In genomic region chr1:153386500-153386901, GRCh38 we compare ENCODE assay signal across 16 cellular contexts. TPM values are rescaled to one million over a fixed set of nuclear protein-coding genes. Genes with fewer than 3 reads are reported as not detected.
A peak's percentile ranks its signal among the peaks of the same experiment; 100 is the strongest.
DNase-seq lines count a peak whose midpoint lies in the region; ATAC-seq and TF ChIP-seq lines count a peak whose summit lies in the region.
"Had no signal": no experiment of that assay in that cellular context is flagged by ENCODE, and none has a peak within 500 bp of the region (broad histone marks: within the 10 kb centered on the region; RNA-seq: fewer than 3 reads in every experiment).

No MANE protein-coding gene starts in this region.

- peak overlapping the region in 1 of 2 donors; percentile 40 for H3K27ac ChIP-seq in coronary artery
- H3K27ac ChIP-seq in upper lobe of left lung, result peak overlapping the region; percentile 52 to 79 (median 68)
- H3K27ac ChIP-seq: A549 had no signal

- H3K36me3 ChIP-seq in upper lobe of left lung, result no peaks in the 10 kb centered on the region

- H3K27me3 ChIP-seq in upper lobe of left lung, result no peaks in the 10 kb centered on the region

- TF ChIP-seq EP300 in upper lobe of left lung (IDR thresholded peaks at IDR 0.05), result peak in 1 of 4 donors; percentile 24

- H3K9me3 Mint-ChIP-seq in activated naive CD4-positive, alpha-beta T cell treated with anti-CD3 and anti-CD28 coated beads, Interleukin-2, amount 50 U/mL, for 72 hours, result peaks cover 2 to 9% of the 10 kb centered on the region in 2 donors
- H3K9me3 Mint-ChIP-seq: natural killer cell treated with Interleukin-12 subunit alpha and Interleukin-12 subunit beta and Interleukin-15 and Interleukin-18, amount 100 ng/mL, for 72 hours had no signal

- 64 to 68% methylated on average over 5 of the region's 5 CpGs for WGBS in upper lobe of left lung, 2 donors

- H3K36me3 Mint-ChIP-seq in activated naive CD4-positive, alpha-beta T cell treated with anti-CD3 and anti-CD28 coated beads, Interleukin-2, amount 50 U/mL, for 72 hours, result peaks cover 0 to 4% of the 10 kb centered on the region in 2 donors
- H3K36me3 Mint-ChIP-seq: stimulated activated effector memory CD8-positive, alpha-beta T cell treated with anti-CD3 and anti-CD28 coated beads, Interleukin-12 subunit alpha, Interleukin-12 subunit beta, amount 100 ng/mL, for 72 hours; T-cell had no signal

- TF ChIP-seq POLR2A in upper lobe of left lung (IDR thresholded peaks at IDR 0.05), result peak in 1 of 4 donors; percentile 18

- H3K27ac Mint-ChIP-seq in activated naive CD4-positive, alpha-beta T cell treated with anti-CD3 and anti-CD28 coated beads, Interleukin-2, amount 50 U/mL, for 72 hours, result no peak overlapping the region
- H3K27ac Mint-ChIP-seq: activated CD8-positive, alpha-beta T cell treated with anti-CD3 and anti-CD28 coated beads, Interleukin-2, amount 10 ng/mL, durations not matched to agents 7 days and 5 days; natural killer cell treated with Interleukin-12 subunit alpha and Interleukin-12 subunit beta and Interleukin-15 and Interleukin-18, amount 100 ng/mL, for 72 hours; stimulated activated effector memory CD8-positive, alpha-beta T cell treated with anti-CD3 and anti-CD28 coated beads, Interleukin-12 subunit alpha, Interleukin-12 subunit beta, amount 100 ng/mL, for 72 hours; T-cell had no signal

- H3K4me1 ChIP-seq in upper lobe of left lung, result peaks cover 0 to 5% (median 0%) of the 10 kb centered on the region in 4 donors
- H3K4me1 ChIP-seq: A549 had no signal

- DNase-seq in activated naive CD4-positive, alpha-beta T cell treated with anti-CD3 and anti-CD28 coated beads, Interleukin-2, amount 50 U/mL, for 72 hours (ENCODE audit: low spot score in 2 of 2), result no peak
- DNase-seq in activated naive CD4-positive, alpha-beta T cell treated with Interleukin-2 at 50 U/mL for 16 hours, result no peak
- DNase-seq in coronary artery (ENCODE audit: low spot score) (peak; percentile 69), left lobe of liver (ENCODE audit: low spot score) (peak; percentile 49), upper lobe of left lung (peak in 1 of 2 donors; percentile 81), DMS153 (lab: John Stamatoyannopoulos, UW) (no peak), AG08396 (ENCODE audit: low spot score) (no peak)
- DNase-seq: activated CD8-positive, alpha-beta T cell treated with anti-CD3 and anti-CD28 coated beads, Interleukin-2, amount 10 ng/mL, durations not matched to agents 7 days and 5 days; DND-41; NCI-H446 treated with DMSO at 0.1 percent for 48 hours had no signal

- ATAC-seq in activated naive CD4-positive, alpha-beta T cell treated with anti-CD3 and anti-CD28 coated beads, Interleukin-2, amount 50 U/mL, for 72 hours, result peak; percentile 16 to 46
- ATAC-seq in left lobe of liver (peak; percentile 34), upper lobe of left lung (ENCODE audit: low FRiP score in 2 of 2) (peak; percentile 65 to 84), HG03280 (IDR thresholded peaks at IDR 0.05; ENCODE audit: unreplicated experiment) (no peak)
- ATAC-seq: A549; activated CD8-positive, alpha-beta T cell treated with anti-CD3 and anti-CD28 coated beads, Interleukin-2, amount 10 ng/mL, durations not matched to agents 7 days and 5 days; stimulated activated effector memory CD8-positive, alpha-beta T cell treated with anti-CD3 and anti-CD28 coated beads, Interleukin-12 subunit alpha, Interleukin-12 subunit beta, amount 100 ng/mL, for 72 hours; T-cell had no signal

- H3K4me3 ChIP-seq in coronary artery (no peak overlapping the region), upper lobe of left lung (no peak overlapping the region)
- H3K4me3 ChIP-seq: A549, dorsolateral prefrontal cortex had no signal

- TF ChIP-seq CTCF in coronary artery (IDR thresholded peaks at IDR 0.05), result no peak
- TF ChIP-seq CTCF in upper lobe of left lung (IDR thresholded peaks at IDR 0.05), result no peak

- H3K9me3 ChIP-seq in upper lobe of left lung, result peaks cover 0 to 8% (median 2%) of the 10 kb centered on the region in 4 donors

RNA-seq across cellular contexts. Expression of gene S100A8, which starts 4.4 kb away (rescaled TPM):
- not detected for total RNA-seq in activated naive CD4-positive, alpha-beta T cell treated with anti-CD3 and anti-CD28 coated beads, Interleukin-2, amount 50 U/mL, for 72 hours
- total RNA-seq in left lobe of liver, result 23.7 TPM
- total RNA-seq in upper lobe of left lung, result 100 to 1,000 TPM in 4 of 6 donors, 10 to 100 TPM in 2; 49.2 to 842 (median 194) TPM
- total RNA-seq: activated CD8-positive, alpha-beta T cell treated with anti-CD3 and anti-CD28 coated beads, Interleukin-2, amount 10 ng/mL, durations not matched to agents 7 days and 5 days had no signal

RNA-seq across cellular contexts. Expression of gene S100A12, which starts 11.1 kb away (rescaled TPM):
- not detected for total RNA-seq in activated naive CD4-positive, alpha-beta T cell treated with anti-CD3 and anti-CD28 coated beads, Interleukin-2, amount 50 U/mL, for 72 hours
- total RNA-seq in left lobe of liver (1.2 TPM), upper lobe of left lung (10 to 100 TPM in 5 of 6 donors, 1 to 10 TPM in 1; 5.2 to 75.7 (median 32.1) TPM)
- total RNA-seq: activated CD8-positive, alpha-beta T cell treated with anti-CD3 and anti-CD28 coated beads, Interleukin-2, amount 10 ng/mL, durations not matched to agents 7 days and 5 days; natural killer cell treated with Interleukin-12 subunit alpha and Interleukin-12 subunit beta and Interleukin-15 and Interleukin-18, amount 100 ng/mL, for 72 hours had no signal

RNA-seq across cellular contexts. Expression of gene S100A9, which starts 28.8 kb away (rescaled TPM):
- total RNA-seq in activated naive CD4-positive, alpha-beta T cell treated with anti-CD3 and anti-CD28 coated beads, Interleukin-2, amount 50 U/mL, for 72 hours, result 1 to 10 TPM in 1 of 2 donors, under 1 TPM in 1; 0.73 to 1.4 TPM
- total RNA-seq in left lobe of liver (36.3 TPM), upper lobe of left lung (1,000 to 10,000 TPM in 1 of 6 donors, 100 to 1,000 TPM in 5; 133 to 1,125 (median 606) TPM)
- total RNA-seq: activated CD8-positive, alpha-beta T cell treated with anti-CD3 and anti-CD28 coated beads, Interleukin-2, amount 10 ng/mL, durations not matched to agents 7 days and 5 days had no signal

RNA-seq across cellular contexts. Expression of gene S100A7A, which starts 29.8 kb away (rescaled TPM):
- total RNA-seq in activated naive CD4-positive, alpha-beta T cell treated with anti-CD3 and anti-CD28 coated beads, Interleukin-2, amount 50 U/mL, for 72 hours, result not detected
- total RNA-seq in left lobe of liver (not detected), upper lobe of left lung (not detected)
- total RNA-seq: activated CD8-positive, alpha-beta T cell treated with anti-CD3 and anti-CD28 coated beads, Interleukin-2, amount 10 ng/mL, durations not matched to agents 7 days and 5 days; dorsolateral prefrontal cortex; natural killer cell treated with Interleukin-12 subunit alpha and Interleukin-12 subunit beta and Interleukin-15 and Interleukin-18, amount 100 ng/mL, for 72 hours; T-cell had no signal

RNA-seq across cellular contexts. Expression of gene PGLYRP4, which starts 37.9 kb away (rescaled TPM):
- not detected for total RNA-seq in activated naive CD4-positive, alpha-beta T cell treated with anti-CD3 and anti-CD28 coated beads, Interleukin-2, amount 50 U/mL, for 72 hours
- total RNA-seq in left lobe of liver (not detected), upper lobe of left lung (not detected)
- total RNA-seq: activated CD8-positive, alpha-beta T cell treated with anti-CD3 and anti-CD28 coated beads, Interleukin-2, amount 10 ng/mL, durations not matched to agents 7 days and 5 days; dorsolateral prefrontal cortex; natural killer cell treated with Interleukin-12 subunit alpha and Interleukin-12 subunit beta and Interleukin-15 and Interleukin-18, amount 100 ng/mL, for 72 hours; T-cell had no signal

Comparison
In these comparisons a context has a peak if more than half of its experiments do, and no peak if none do; other contexts are left out.
1. DNase-seq: peak in coronary artery (single experiment) and left lobe of liver (single experiment); none in activated naive CD4-positive, alpha-beta T cell treated with anti-CD3 and anti-CD28 coated beads, Interleukin-2, amount 50 U/mL, for 72 hours (0 of 2), activated naive CD4-positive, alpha-beta T cell treated with Interleukin-2 at 50 U/mL for 16 hours (single experiment), DMS153 (single experiment) and AG08396 (single experiment).
2. RNA of gene S100A8, which starts 4.4 kb away (total RNA-seq): 49.2 to 842 TPM in upper lobe of left lung and 23.7 TPM in left lobe of liver (single experiment); not detected in activated naive CD4-positive, alpha-beta T cell treated with anti-CD3 and anti-CD28 coated beads, Interleukin-2, amount 50 U/mL, for 72 hours; every median in the first group is over 10 times any median in the second.
3. RNA of gene S100A9, which starts 28.8 kb away (total RNA-seq): 133 to 1,125 TPM in upper lobe of left lung and 36.3 TPM in left lobe of liver (single experiment); 0.73 to 1.4 TPM in activated naive CD4-positive, alpha-beta T cell treated with anti-CD3 and anti-CD28 coated beads, Interleukin-2, amount 50 U/mL, for 72 hours; every median in the first group is over 10 times any median in the second.